ENCODE assay signal across 17 cellular contexts in the genomic region with DNA sequence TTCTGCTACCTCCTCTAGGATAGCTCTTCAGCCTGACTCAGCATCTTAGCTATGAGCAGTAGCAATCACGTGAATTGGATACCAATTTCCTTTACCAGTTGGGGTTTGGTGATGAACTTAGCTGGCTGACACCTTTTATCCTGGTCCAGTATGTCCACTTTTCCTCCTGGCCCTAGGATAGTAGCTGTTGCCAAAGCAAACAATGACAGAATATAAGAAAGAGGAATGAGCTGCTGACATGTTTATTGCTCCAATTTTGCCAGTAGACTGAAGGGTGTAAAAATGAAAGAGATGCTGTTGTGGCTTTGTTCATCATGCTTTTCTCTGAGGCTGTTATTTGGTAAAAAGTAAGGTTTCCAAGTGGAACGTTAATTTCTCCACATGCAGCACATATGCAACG.
DNase-seq lines count a peak whose midpoint lies in the region; FAIRE-seq and TF ChIP-seq lines count a peak whose summit lies in the region.
"Had no signal": no experiment of that assay in that cellular context is flagged by ENCODE, and none has a peak within 500 bp of the region (broad histone marks: within the 10 kb centered on the region; RNA-seq: fewer than 3 reads in every experiment).

No MANE protein-coding gene starts in this region.

- no peak for TF ChIP-seq CTCF in VCaP (conservative IDR thresholded peaks at IDR 0.05)

- TF ChIP-seq POLR2A in erythroblast (IDR thresholded peaks at IDR 0.05; ENCODE audit: low read length), result no peak

- H3K4me3 ChIP-seq in skeletal muscle cell (ENCODE audit: low read depth, low read length), result no peak overlapping the region
- H3K4me3 ChIP-seq: GM12878 had no signal

- no peak for FAIRE-seq in HTR-8/SVneo (lab: Jason Lieb, UNC)
- FAIRE-seq: G401.6, GM12878 had no signal

- DNase-seq in NCI-H2196 (lab: John Stamatoyannopoulos, UW; ENCODE audit: unreplicated experiment) (peak; percentile 19), NCI-H2196 treated with DMSO at 0.1 percent for 48 hours (lab: John Stamatoyannopoulos, UW; ENCODE audit: unreplicated experiment) (no peak), M059J (ENCODE audit: low read depth) (peak; percentile 64), skeletal muscle cell (ENCODE audit: low read depth) (peak; percentile 64), nucleus accumbens (lab: John Stamatoyannopoulos, UW) (no peak), erythroblast (lab: John Stamatoyannopoulos, UW) (no peak), HTR-8/SVneo (ENCODE audit: insufficient read length, low spot score) (no peak)
- DNase-seq: DMS79, HCEC 1CT, KG1, NCI-H1048, NCI-H146, NCI-H524 treated with DMSO at 0.1 percent for 48 hours had no signal

- H3K27ac ChIP-seq in VCaP, result peak overlapping the region; percentile 26; the same call in 1 of the 2 replicates
- H3K27ac ChIP-seq: C4-2B had no signal

Comparison
In these comparisons a context has a peak if more than half of its experiments do, and no peak if none do; other contexts are left out.
1. DNase-seq: peak in NCI-H2196 (single experiment), M059J (single experiment) and skeletal muscle cell (single experiment); none in NCI-H2196 treated with DMSO at 0.1 percent for 48 hours (single experiment), nucleus accumbens (0 of 56), erythroblast (0 of 2) and HTR-8/SVneo (single experiment).